1 cellular context compared by ENCODE assay signal in genomic region chr12:13038491-13039161, GRCh38.
TF ChIP-seq lines count a peak whose summit lies in the region.

No MANE protein-coding gene starts in this region.

TF ChIP-seq in HepG2, 621 proteins besides CTCF, POLR2A, EP300 and RAD21:
- TF ChIP-seq CREB1 (IDR thresholded peaks at IDR 0.05): peak; percentile 91
- TF ChIP-seq CREB1 (CRISPR knock-in tag; IDR thresholded peaks at IDR 0.05): no peak
- peak; percentile 62 for TF ChIP-seq ATF7 (IDR thresholded peaks at IDR 0.05)
- TF ChIP-seq ATF7 (CRISPR knock-in tag; IDR thresholded peaks at IDR 0.05): no peak
- TF ChIP-seq ZNF770 (CRISPR knock-in tag; IDR thresholded peaks at IDR 0.05): no peak
